Comparison of ENCODE assay signal across 18 cellular contexts in the genomic region with DNA sequence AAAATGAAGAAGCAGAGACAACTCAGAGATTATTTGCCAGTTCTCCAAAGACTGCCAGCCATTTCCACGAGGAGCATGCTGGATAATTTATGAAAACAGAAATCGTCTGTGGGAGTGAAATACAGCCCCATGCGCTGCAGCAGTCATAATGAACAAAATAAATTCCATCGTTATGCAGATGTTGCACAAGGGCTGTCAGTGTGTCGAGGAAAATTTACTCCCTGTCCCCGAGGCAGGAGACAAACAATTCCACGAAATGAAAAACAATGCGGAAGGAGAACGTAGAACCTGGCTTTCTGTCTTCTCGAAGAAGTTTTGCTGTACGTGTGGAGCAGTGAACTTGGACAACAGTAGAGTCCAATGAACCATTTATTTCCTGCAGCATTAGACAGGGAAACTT.
"Had no signal": no experiment of that assay in that cellular context is flagged by ENCODE, and none has a peak within 500 bp of the region (broad histone marks: within the 10 kb centered on the region; RNA-seq: fewer than 3 reads in every experiment).

No MANE protein-coding gene starts in this region.

- DNase-seq: activated CD4-positive, alpha-beta memory T cell treated with anti-CD3 and anti-CD28 coated beads, Interleukin-2, amount 10 ng/mL, durations not matched to agents 7 days and 5 days; activated CD4-positive, alpha-beta T cell treated with anti-CD3 and anti-CD28 coated beads for 4 hours; activated effector memory CD4-positive, alpha-beta T cell treated with anti-CD3 and anti-CD28 coated beads, Interleukin-2, amount 50 U/mL, for 16 hours; activated T-cell treated with anti-CD3 and anti-CD28 coated beads, Interleukin-2, amount 50 U/mL, for 48 hours; amniotic stem cell; body of pancreas; central memory CD4-positive, alpha-beta T cell; colonic mucosa; mammary epithelial cell; naive B cell; stimulated activated CD4-positive, alpha-beta T cell treated with anti-CD3 and anti-CD28 coated beads, Interleukin-12 subunit alpha, Interleukin-12 subunit beta, amount 100 ng/mL, for 4 hours; stimulated activated CD4-positive, alpha-beta T cell treated with anti-CD3 and anti-CD28 coated beads, Interleukin-2, amount 100 ng/mL, for 24 hours; T-helper 17 cell; tibial artery had no signal

- ATAC-seq: activated naive CD4-positive, alpha-beta T cell treated with anti-CD3 and anti-CD28 coated beads, Interleukin-2, amount 50 U/mL, for 72 hours; body of pancreas; left lobe of liver; T-helper 17 cell had no signal

- H3K36me3 ChIP-seq: colonic mucosa, tibial artery, vagina had no signal

- H3K4me1 ChIP-seq: body of pancreas, colonic mucosa, parathyroid adenoma, tibial artery had no signal

- H3K9ac ChIP-seq: parathyroid adenoma had no signal

- H3K27ac ChIP-seq: body of pancreas, colonic mucosa, parathyroid adenoma, tibial artery, vagina had no signal

- H3K4me3 ChIP-seq: body of pancreas, colonic mucosa, tibial artery, vagina had no signal

- H3K27me3 ChIP-seq: body of pancreas, colonic mucosa, tibial artery, vagina had no signal

- H3K9me3 ChIP-seq: body of pancreas, colonic mucosa, tibial artery, vagina had no signal
